In genomic region chr1:61058477-61059245, GRCh38 we compare ENCODE assay signal across 1 cellular context.
TF ChIP-seq lines count a peak whose summit lies in the region.

No MANE protein-coding gene starts in this region.

TF ChIP-seq in H1, 55 proteins besides CTCF, POLR2A, EP300 and RAD21:
- TF ChIP-seq CEBPB (IDR thresholded peaks at IDR 0.05; ENCODE audit: low read depth, low read length): peak; percentile 41; the same call in 1 of the 2 replicates
- TF ChIP-seq FOSL1 (IDR thresholded peaks at IDR 0.05; ENCODE audit: insufficient read depth, low read depth, low read length): no peak
- no peak for TF ChIP-seq YY1 (IDR thresholded peaks at IDR 0.05; ENCODE audit: low read depth, low read length)
- TF ChIP-seq SP2 (IDR thresholded peaks at IDR 0.05; ENCODE audit: low read length): no peak
